30 cellular contexts compared by ENCODE assay signal in genomic region chr5:108715408-108715807, GRCh38.
"Had no signal": no experiment of that assay in that cellular context is flagged by ENCODE, and none has a peak within 500 bp of the region (broad histone marks: within the 10 kb centered on the region; RNA-seq: fewer than 3 reads in every experiment).

No MANE protein-coding gene starts in this region.

- H3K4me3 Mint-ChIP-seq: activated CD8-positive, alpha-beta memory T cell treated with anti-CD3 and anti-CD28 coated beads, Interleukin-2, amount 10 ng/mL, durations not matched to agents 7 days and 5 days; activated CD8-positive, alpha-beta T cell treated with anti-CD3 and anti-CD28 coated beads, Interleukin-2, amount 10 ng/mL, durations not matched to agents 7 days and 5 days; dendritic cell treated with granulocyte-macrophage colony-stimulating factor and Interleukin-4, amounts not matched to agents 40 ng/mL and 50 ng/mL, for 4 days; endodermal cell; mesothelial cell of epicardium; naive B cell; nephron progenitor cell; stimulated activated memory B cell treated with anti-CD40 and anti-IgM and Interleukin-4, amounts not matched to agents 10 μg/mL and 1 μg/mL and 100 μg/mL, for 72 hours had no signal

- H3K4me1 ChIP-seq: breast epithelium, pancreas, prostate gland, sigmoid colon, tibial nerve had no signal

- H3K9me3 ChIP-seq: breast epithelium, pancreas, prostate gland, sigmoid colon, tibial nerve had no signal

- H3K27ac ChIP-seq: breast epithelium, pancreas, prostate gland, sigmoid colon, tibial nerve had no signal

- H3K27me3 ChIP-seq: breast epithelium, pancreas, sigmoid colon, tibial nerve had no signal

- H3K4me1 Mint-ChIP-seq: mesothelial cell of epicardium, nephron progenitor cell had no signal

- DNase-seq: activated CD4-positive, alpha-beta T cell treated with anti-CD3 and anti-CD28 coated beads for 1 hour; activated CD8-positive, alpha-beta memory T cell treated with anti-CD3 and anti-CD28 coated beads, Interleukin-2, amount 10 ng/mL, durations not matched to agents 7 days and 5 days; activated CD8-positive, alpha-beta T cell treated with anti-CD3 and anti-CD28 coated beads, Interleukin-2, amount 10 ng/mL, durations not matched to agents 7 days and 5 days; activated naive CD4-positive, alpha-beta T cell; activated T-cell treated with anti-CD3 and anti-CD28 coated beads, Interleukin-2, amount 50 U/mL, for 48 hours; central memory CD4-positive, alpha-beta T cell; endodermal cell; foreskin fibroblast; head of caudate nucleus; hippocampal formation; kidney; left colon; mammary epithelial cell; naive B cell; nephron progenitor cell; nucleus accumbens; pancreas; retina; sigmoid colon; small intestine; stimulated activated CD4-positive, alpha-beta T cell treated with anti-CD3 and anti-CD28 coated beads, Interleukin-4, amount 100 ng/mL, for 24 hours; T-helper 2 cell had no signal

- H3K4me3 ChIP-seq: breast epithelium, pancreas, prostate gland, sigmoid colon, tibial nerve had no signal

- H3K36me3 Mint-ChIP-seq: activated CD8-positive, alpha-beta memory T cell treated with anti-CD3 and anti-CD28 coated beads, Interleukin-2, amount 10 ng/mL, durations not matched to agents 7 days and 5 days; activated naive CD4-positive, alpha-beta T cell treated with anti-CD3 and anti-CD28 coated beads, Interleukin-2, amount 50 U/mL, for 72 hours; mesothelial cell of epicardium; naive B cell; stimulated activated memory B cell treated with anti-CD40 and anti-IgM and Interleukin-4, amounts not matched to agents 10 μg/mL and 1 μg/mL and 100 μg/mL, for 72 hours had no signal

- H3K36me3 ChIP-seq: breast epithelium, pancreas, prostate gland, sigmoid colon, tibial nerve had no signal

- H3K27me3 Mint-ChIP-seq: dendritic cell treated with granulocyte-macrophage colony-stimulating factor and Interleukin-4, amounts not matched to agents 40 ng/mL and 50 ng/mL, for 4 days; stimulated activated memory B cell treated with anti-CD40 and anti-IgM and Interleukin-4, amounts not matched to agents 10 μg/mL and 1 μg/mL and 100 μg/mL, for 72 hours had no signal

- ATAC-seq: activated CD8-positive, alpha-beta memory T cell treated with anti-CD3 and anti-CD28 coated beads, Interleukin-2, amount 10 ng/mL, durations not matched to agents 7 days and 5 days; activated CD8-positive, alpha-beta T cell treated with anti-CD3 and anti-CD28 coated beads, Interleukin-2, amount 10 ng/mL, durations not matched to agents 7 days and 5 days; activated naive CD4-positive, alpha-beta T cell treated with anti-CD3 and anti-CD28 coated beads, Interleukin-2, amount 50 U/mL, for 72 hours; esophagus mucosa; left colon; pancreas; stimulated activated memory B cell treated with anti-CD40 and anti-IgM and Interleukin-4, amounts not matched to agents 10 μg/mL and 1 μg/mL and 100 μg/mL, for 72 hours had no signal

- H3K27ac Mint-ChIP-seq: activated CD8-positive, alpha-beta memory T cell treated with anti-CD3 and anti-CD28 coated beads, Interleukin-2, amount 10 ng/mL, durations not matched to agents 7 days and 5 days; activated CD8-positive, alpha-beta T cell treated with anti-CD3 and anti-CD28 coated beads, Interleukin-2, amount 10 ng/mL, durations not matched to agents 7 days and 5 days; activated naive CD4-positive, alpha-beta T cell treated with anti-CD3 and anti-CD28 coated beads, Interleukin-2, amount 50 U/mL, for 72 hours; dendritic cell treated with granulocyte-macrophage colony-stimulating factor and Interleukin-4, amounts not matched to agents 40 ng/mL and 50 ng/mL, for 4 days; endodermal cell; mesothelial cell of epicardium; naive B cell; nephron progenitor cell; stimulated activated memory B cell treated with anti-CD40 and anti-IgM and Interleukin-4, amounts not matched to agents 10 μg/mL and 1 μg/mL and 100 μg/mL, for 72 hours had no signal

- H3K9me3 Mint-ChIP-seq: activated naive CD4-positive, alpha-beta T cell treated with anti-CD3 and anti-CD28 coated beads, Interleukin-2, amount 50 U/mL, for 72 hours; dendritic cell treated with granulocyte-macrophage colony-stimulating factor and Interleukin-4, amounts not matched to agents 40 ng/mL and 50 ng/mL, for 4 days; endodermal cell; mesothelial cell of epicardium; naive B cell; nephron progenitor cell; stimulated activated memory B cell treated with anti-CD40 and anti-IgM and Interleukin-4, amounts not matched to agents 10 μg/mL and 1 μg/mL and 100 μg/mL, for 72 hours had no signal

- FAIRE-seq: kidney, pancreas, small intestine had no signal
